ENCODE assay signal across 21 cellular contexts in genomic region chr19:19230505-19230904, GRCh38. TPM values are rescaled to one million over a fixed set of nuclear protein-coding genes. Genes with fewer than 3 reads are reported as not detected.
A peak's percentile ranks its signal among the peaks of the same experiment; 100 is the strongest.
DNase-seq lines count a peak whose midpoint lies in the region; ATAC-seq and TF ChIP-seq lines count a peak whose summit lies in the region.
"Had no signal": no experiment of that assay in that cellular context is flagged by ENCODE, and none has a peak within 500 bp of the region (broad histone marks: within the 10 kb centered on the region; RNA-seq: fewer than 3 reads in every experiment).

No MANE protein-coding gene starts in this region.

- H3K4me3 Mint-ChIP-seq in stimulated activated memory B cell treated with anti-CD40 and anti-IgM and Interleukin-4, amounts not matched to agents 10 μg/mL and 1 μg/mL and 100 μg/mL, for 72 hours: no peak overlapping the region
- H3K4me3 Mint-ChIP-seq: CD14-positive monocyte; CD4-positive, alpha-beta memory T cell had no signal

- no peaks in the 10 kb centered on the region for H4K20me1 ChIP-seq in osteoblast (ENCODE audit: insufficient read depth, low read length)
- H4K20me1 ChIP-seq: BLaER1 had no signal

- H3K27ac Mint-ChIP-seq in stimulated activated memory B cell treated with anti-CD40 and anti-IgM and Interleukin-4, amounts not matched to agents 10 μg/mL and 1 μg/mL and 100 μg/mL, for 72 hours: no peak overlapping the region
- H3K27ac Mint-ChIP-seq: CD14-positive monocyte; CD4-positive, alpha-beta memory T cell had no signal

- H3K79me2 ChIP-seq in osteoblast (ENCODE audit: insufficient read depth, low read length): no peaks in the 10 kb centered on the region

- H3K27me3 Mint-ChIP-seq in stimulated activated memory B cell treated with anti-CD40 and anti-IgM and Interleukin-4, amounts not matched to agents 10 μg/mL and 1 μg/mL and 100 μg/mL, for 72 hours: peaks cover 59% of the 10 kb centered on the region

- DNase-seq in MV-4-11 (lab: John Stamatoyannopoulos, UW) (peak; percentile 41), OCI-M1 (lab: John Stamatoyannopoulos, UW) (peak; percentile 63), osteoblast (ENCODE audit: insufficient read length, low spot score, missing footprints) (peak; percentile 3)
- DNase-seq: CD4-positive, alpha-beta memory T cell; DMS153; DMS79; GDM1; GOT3; H7 had no signal

- peaks cover 3% of the 10 kb centered on the region for H3K9me3 Mint-ChIP-seq in stimulated activated memory B cell treated with anti-CD40 and anti-IgM and Interleukin-4, amounts not matched to agents 10 μg/mL and 1 μg/mL and 100 μg/mL, for 72 hours

- TF ChIP-seq CTCF in HEK293 (tag by site-specific recombination; IDR thresholded peaks at IDR 0.05) (no peak), osteoblast (IDR thresholded peaks at IDR 0.05; ENCODE audit: extremely low read depth, low read depth, low read length) (no peak)

- H2AFZ ChIP-seq in osteoblast (ENCODE audit: low read length): no peak overlapping the region

- H3K4me3 ChIP-seq in HEK293 (ENCODE audit: low read depth, low read length): no peak overlapping the region
- H3K4me3 ChIP-seq in osteoblast (ENCODE audit: insufficient read depth, low read length): no peak overlapping the region
- H3K4me3 ChIP-seq: BLaER1 had no signal

- H3K27me3 ChIP-seq in osteoblast (ENCODE audit: insufficient read depth, low read length): peaks cover under 1% of the 10 kb centered on the region

- H3K4me1 ChIP-seq in HEK293 (ENCODE audit: control insufficient read depth, insufficient read depth, low read length) (no peaks in the 10 kb centered on the region), osteoblast (ENCODE audit: insufficient read depth, low read length) (no peaks in the 10 kb centered on the region)

- ATAC-seq in stimulated activated memory B cell treated with anti-CD40 and anti-IgM and Interleukin-4, amounts not matched to agents 10 μg/mL and 1 μg/mL and 100 μg/mL, for 72 hours: no peak
- ATAC-seq in HG03025 (IDR thresholded peaks at IDR 0.05; ENCODE audit: low FRiP score, unreplicated experiment) (no peak), HG03378 (IDR thresholded peaks at IDR 0.05; ENCODE audit: unreplicated experiment) (no peak)
- ATAC-seq: HCT116 had no signal

- H3K27ac ChIP-seq in HEK293 (ENCODE audit: extremely low read depth, low read depth, low read length) (no peak overlapping the region), osteoblast (ENCODE audit: low read depth, low read length) (no peak overlapping the region)
- H3K27ac ChIP-seq: 22Rv1, BLaER1, HL-60 had no signal

- POLR2A ChIA-PET in HEK293 (lab: Yijun Ruan, JAX): interaction anchor here (0.7 kb wide), 1 partner anchor 90 kb away, joined by 13 read pairs; no protein-coding TSS in a partner anchor

- no peaks in the 10 kb centered on the region for H3K36me3 ChIP-seq in HEK293 (ENCODE audit: control insufficient read depth in 2 of 2, insufficient read depth in 1 of 2, low read length in 2 of 2)
- no peaks in the 10 kb centered on the region for H3K36me3 ChIP-seq in osteoblast (ENCODE audit: insufficient read depth, low read length)
- H3K36me3 ChIP-seq: BLaER1 had no signal

- peaks cover 5% of the 10 kb centered on the region for H3K36me3 Mint-ChIP-seq in stimulated activated memory B cell treated with anti-CD40 and anti-IgM and Interleukin-4, amounts not matched to agents 10 μg/mL and 1 μg/mL and 100 μg/mL, for 72 hours
- H3K36me3 Mint-ChIP-seq: CD14-positive monocyte; CD4-positive, alpha-beta memory T cell had no signal

- H3K9me3 ChIP-seq in HEK293 (ENCODE audit: control insufficient read depth, insufficient read depth, low read depth, low read length): no peaks in the 10 kb centered on the region
- peaks cover 4% of the 10 kb centered on the region for H3K9me3 ChIP-seq in osteoblast (ENCODE audit: low read depth, low read length)

- CTCF ChIA-PET in HEK293 (lab: Yijun Ruan, JAX): no interaction called here

- no peak overlapping the region for H3K4me2 ChIP-seq in osteoblast (ENCODE audit: insufficient read depth, low read length)
- H3K4me2 ChIP-seq: BLaER1 had no signal

- H3K4me1 Mint-ChIP-seq in stimulated activated memory B cell treated with anti-CD40 and anti-IgM and Interleukin-4, amounts not matched to agents 10 μg/mL and 1 μg/mL and 100 μg/mL, for 72 hours: peaks cover 1% of the 10 kb centered on the region
- H3K4me1 Mint-ChIP-seq: CD14-positive monocyte had no signal

TF ChIP-seq in HEK293, 187 proteins besides CTCF, POLR2A, EP300 and RAD21:
- TF ChIP-seq, protein P1, sequence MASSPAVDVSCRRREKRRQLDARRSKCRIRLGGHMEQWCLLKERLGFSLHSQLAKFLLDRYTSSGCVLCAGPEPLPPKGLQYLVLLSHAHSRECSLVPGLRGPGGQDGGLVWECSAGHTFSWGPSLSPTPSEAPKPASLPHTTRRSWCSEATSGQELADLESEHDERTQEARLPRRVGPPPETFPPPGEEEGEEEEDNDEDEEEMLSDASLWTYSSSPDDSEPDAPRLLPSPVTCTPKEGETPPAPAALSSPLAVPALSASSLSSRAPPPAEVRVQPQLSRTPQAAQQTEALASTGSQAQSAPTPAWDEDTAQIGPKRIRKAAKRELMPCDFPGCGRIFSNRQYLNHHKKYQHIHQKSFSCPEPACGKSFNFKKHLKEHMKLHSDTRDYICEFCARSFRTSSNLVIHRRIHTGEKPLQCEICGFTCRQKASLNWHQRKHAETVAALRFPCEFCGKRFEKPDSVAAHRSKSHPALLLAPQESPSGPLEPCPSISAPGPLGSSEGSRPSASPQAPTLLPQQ (tag by site-specific recombination; IDR thresholded peaks at IDR 0.05): 0 out of 2 replicates have a peak, but pooled peaks have one; percentile 25
- TF ChIP-seq PRDM4 (tag by site-specific recombination; IDR thresholded peaks at IDR 0.05) (no peak), ZSCAN4 (tag by site-specific recombination; IDR thresholded peaks at IDR 0.05) (peak; percentile 59; the same call in 1 of the 2 replicates), ZNF335 (tag by site-specific recombination; conservative IDR thresholded peaks at IDR 0.05) (peak; percentile 96), ZFHX2 (tag by site-specific recombination; conservative IDR thresholded peaks at IDR 0.05) (0 out of 2 replicates have a peak, but pooled peaks have one; percentile 15)
- TF ChIP-seq, protein P2, sequence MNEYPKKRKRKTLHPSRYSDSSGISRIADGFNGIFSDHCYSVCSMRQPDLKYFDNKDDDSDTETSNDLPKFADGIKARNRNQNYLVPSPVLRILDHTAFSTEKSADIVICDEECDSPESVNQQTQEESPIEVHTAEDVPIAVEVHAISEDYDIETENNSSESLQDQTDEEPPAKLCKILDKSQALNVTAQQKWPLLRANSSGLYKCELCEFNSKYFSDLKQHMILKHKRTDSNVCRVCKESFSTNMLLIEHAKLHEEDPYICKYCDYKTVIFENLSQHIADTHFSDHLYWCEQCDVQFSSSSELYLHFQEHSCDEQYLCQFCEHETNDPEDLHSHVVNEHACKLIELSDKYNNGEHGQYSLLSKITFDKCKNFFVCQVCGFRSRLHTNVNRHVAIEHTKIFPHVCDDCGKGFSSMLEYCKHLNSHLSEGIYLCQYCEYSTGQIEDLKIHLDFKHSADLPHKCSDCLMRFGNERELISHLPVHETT (tag by site-specific recombination; IDR thresholded peaks at IDR 0.05): no peak

RNA-seq across cellular contexts. Expression of gene NCAN, which starts 18.7 kb away (rescaled TPM):
- total RNA-seq in osteoblast: under 0.01 TPM in 1 of 2 replicates, not detected in the other
- total RNA-seq: A673; CD4-positive, alpha-beta memory T cell; Daoy; HT1080 had no signal

RNA-seq across cellular contexts. Expression of gene NR2C2AP, which starts 27.3 kb away (rescaled TPM):
- 6.2 and 6.5 TPM in 2 replicates for total RNA-seq in osteoblast

RNA-seq across cellular contexts. Expression of gene RFXANK, which starts 38.4 kb away (rescaled TPM):
- 37.4 and 47.4 TPM in 2 replicates for total RNA-seq in osteoblast

RNA-seq across cellular contexts. Expression of gene BORCS8, which starts 38.6 kb away (rescaled TPM):
- 16.2 and 17.4 TPM in 2 replicates for total RNA-seq in osteoblast

RNA-seq across cellular contexts. Expression of gene TM6SF2, which starts 42.6 kb away (rescaled TPM):
- 0.29 and 0.36 TPM in 2 replicates for total RNA-seq in osteoblast
- total RNA-seq: A673; CD4-positive, alpha-beta memory T cell; Daoy had no signal

Comparison
In these comparisons a context has a peak if more than half of its experiments do, and no peak if none do; other contexts are left out.
1. DNase-seq: peak in every context shown above with its lines; median percentile 63 in OCI-M1; 41 in MV-4-11; 3 in osteoblast.